20 cellular contexts compared by ENCODE assay signal in genomic region chr11:35105319-35106063, GRCh38. TPM values are rescaled to one million over a fixed set of nuclear protein-coding genes. Genes with fewer than 3 reads are reported as not detected.
DNase-seq lines count a peak whose midpoint lies in the region; ATAC-seq and TF ChIP-seq lines count a peak whose summit lies in the region.
"Had no signal": no experiment of that assay in that cellular context is flagged by ENCODE, and none has a peak within 500 bp of the region (broad histone marks: within the 10 kb centered on the region; RNA-seq: fewer than 3 reads in every experiment).

No MANE protein-coding gene starts in this region.

- no peak overlapping the region for H3K23ac ChIP-seq in mesenchymal stem cell (ENCODE audit: low read length in 2 of 2)

- H3K18ac ChIP-seq in mesenchymal stem cell (ENCODE audit: low read depth in 1 of 2, low read length in 2 of 2), result peak overlapping the region; percentile 41 to 46

- H4K8ac ChIP-seq in mesenchymal stem cell (ENCODE audit: low read length), result no peak overlapping the region

- H3K27me3 ChIP-seq in BE2C (no peaks in the 10 kb centered on the region), mesenchymal stem cell (ENCODE audit: control insufficient read depth in 1 of 2, insufficient read depth in 1 of 2, low read length in 2 of 2) (no peaks in the 10 kb centered on the region)
- H3K27me3 ChIP-seq: transverse colon had no signal

- TF ChIP-seq CTCF in BE2C (IDR thresholded peaks at IDR 0.05; ENCODE audit: low read depth, low read length), result no peak
- TF ChIP-seq CTCF in chondrocyte (IDR thresholded peaks at IDR 0.05), result no peak

- H3K4me1 ChIP-seq in BE2C (no peaks in the 10 kb centered on the region; the same call in 1 of the 2 replicates), mesenchymal stem cell (ENCODE audit: control insufficient read depth, insufficient read depth, low read depth, low read length) (no peaks in the 10 kb centered on the region)

- no peak overlapping the region for H4K91ac ChIP-seq in mesenchymal stem cell (ENCODE audit: low read length)

- peak overlapping the region; percentile 3 for H2BK15ac ChIP-seq in mesenchymal stem cell (ENCODE audit: low read depth, poor library complexity, severe bottlenecking)

- no peak overlapping the region for H3K4me2 ChIP-seq in mesenchymal stem cell (ENCODE audit: low read length, poor library complexity, severe bottlenecking)

- H3K36me3 Mint-ChIP-seq in chondrocyte (ENCODE audit: low read depth), result no peaks in the 10 kb centered on the region

- H2BK120ac ChIP-seq in mesenchymal stem cell (ENCODE audit: low read depth, low read length), result peak overlapping the region; percentile 11

- peak overlapping the region; percentile 62 for H3K27ac Mint-ChIP-seq in chondrocyte (ENCODE audit: unreplicated experiment)
- H3K27ac Mint-ChIP-seq: HFFc6; T-helper 1 cell treated with Interleukin-12 subunit alpha and Interleukin-12 subunit beta and Interleukin-4 antibody, amounts not matched to agents 30 μg/mL and 1 μg/mL, for 36 hours had no signal

- H2AK5ac ChIP-seq in mesenchymal stem cell (ENCODE audit: low read length, severe bottlenecking), result no peak overlapping the region

- H3K79me1 ChIP-seq in mesenchymal stem cell (replicated peaks; ENCODE audit: low read length, poor library complexity, severe bottlenecking), result no peaks in the 10 kb centered on the region

- H3K4ac ChIP-seq in mesenchymal stem cell (ENCODE audit: low read depth in 1 of 2, low read length in 2 of 2), result no peak overlapping the region

- peaks cover 14% of the 10 kb centered on the region for H3K4me1 Mint-ChIP-seq in chondrocyte (ENCODE audit: low read depth)

- H3K36me3 ChIP-seq in BE2C, result no peaks in the 10 kb centered on the region
- H3K36me3 ChIP-seq in mesenchymal stem cell (ENCODE audit: control insufficient read depth in 1 of 2, insufficient read depth in 2 of 2, low read depth in 1 of 2, low read length in 2 of 2), result no peaks in the 10 kb centered on the region
- H3K36me3 ChIP-seq: lower lobe of right lung, transverse colon had no signal

- H3K27ac ChIP-seq in mesenchymal stem cell (ENCODE audit: low read length, poor library complexity, severe bottlenecking), result no peak overlapping the region
- H3K27ac ChIP-seq: HL-60, lower lobe of right lung, transverse colon had no signal

- DNase-seq in BE2C (peak; percentile 31), NCI-H69 (lab: John Stamatoyannopoulos, UW) (peak; percentile 22), chondrocyte (ENCODE audit: low spot score) (no peak), mesenchymal stem cell (no peak), NCI-H1092 (lab: John Stamatoyannopoulos, UW) (no peak)
- DNase-seq: ACHN; activated CD4-positive, alpha-beta T cell treated with anti-CD3 and anti-CD28 coated beads, Interleukin-2, amount 10 ng/mL, durations not matched to agents 7 days and 5 days; HFFc6; Karpas-422; lower lobe of right lung; NCI-H1694; NCI-H526; RPMI8226; stimulated activated CD8-positive, alpha-beta memory T cell treated with anti-CD3 and anti-CD28 coated beads, Interleukin-4, amount 100 ng/mL, for 48 hours; transverse colon had no signal

- H3K14ac ChIP-seq in mesenchymal stem cell (ENCODE audit: low read length in 2 of 2), result no peak overlapping the region

- H3K4me3 Mint-ChIP-seq in chondrocyte (ENCODE audit: unreplicated experiment), result no peak overlapping the region
- H3K4me3 Mint-ChIP-seq: activated CD4-positive, alpha-beta T cell treated with anti-CD3 and anti-CD28 coated beads, Interleukin-2, amount 10 ng/mL, durations not matched to agents 7 days and 5 days; HFFc6; T-helper 1 cell treated with Interleukin-12 subunit alpha and Interleukin-12 subunit beta and Interleukin-4 antibody, amounts not matched to agents 30 μg/mL and 1 μg/mL, for 36 hours had no signal

- no peaks in the 10 kb centered on the region for H3K27me3 Mint-ChIP-seq in chondrocyte (ENCODE audit: low read depth)
- H3K27me3 Mint-ChIP-seq: activated CD4-positive, alpha-beta T cell treated with anti-CD3 and anti-CD28 coated beads, Interleukin-2, amount 10 ng/mL, durations not matched to agents 7 days and 5 days had no signal

- H3K9me3 ChIP-seq in BE2C (no peaks in the 10 kb centered on the region), mesenchymal stem cell (ENCODE audit: control insufficient read depth, low read length) (no peaks in the 10 kb centered on the region)
- H3K9me3 ChIP-seq: lower lobe of right lung, transverse colon had no signal

- H3K9me3 Mint-ChIP-seq in chondrocyte (ENCODE audit: low read depth), result no peaks in the 10 kb centered on the region
- H3K9me3 Mint-ChIP-seq: HFFc6 had no signal

- ATAC-seq in HG03432 (IDR thresholded peaks at IDR 0.05; ENCODE audit: unreplicated experiment) (no peak), GM19324 (IDR thresholded peaks at IDR 0.05; ENCODE audit: low FRiP score, unreplicated experiment) (no peak), HG02623 (IDR thresholded peaks at IDR 0.05; ENCODE audit: unreplicated experiment) (no peak)

- peak overlapping the region; percentile 59 to 71 for H2BK12ac ChIP-seq in mesenchymal stem cell (ENCODE audit: low read length in 2 of 2)

- H2AFZ ChIP-seq in mesenchymal stem cell (ENCODE audit: low read depth, low read length), result no peak overlapping the region

- H3K4me3 ChIP-seq in BE2C (ENCODE audit: low read depth, low read length), result no peak overlapping the region
- H3K4me3 ChIP-seq in mesenchymal stem cell (ENCODE audit: insufficient read depth in 1 of 2, low read depth in 1 of 2, low read length in 2 of 2), result peak overlapping the region in 1 of 2 experiments; percentile 13
- H3K4me3 ChIP-seq: lower lobe of right lung, transverse colon had no signal

- H3K9ac ChIP-seq in mesenchymal stem cell (ENCODE audit: low read length), result peak overlapping the region; percentile 66

- H2BK5ac ChIP-seq in mesenchymal stem cell (ENCODE audit: low read depth, low read length, poor library complexity, severe bottlenecking), result no peak overlapping the region

RNA-seq across cellular contexts. Expression of gene CD44, which starts 33.5 kb away (rescaled TPM):
- 24.4 TPM for polyA plus RNA-seq in BE2C (2012; ENCODE audit: insufficient read depth, insufficient read length, low read depth)
- 176 to 179 TPM (median 177 TPM) in 3 replicates for total RNA-seq in chondrocyte
- polyA plus RNA-seq in mesenchymal stem cell (2013, experiment 1 of 2), result 1,373 TPM
- 1,315 TPM for polyA plus RNA-seq in mesenchymal stem cell (2013, experiment 2 of 2)

Comparison
In these comparisons a context has a peak if more than half of its experiments do, and no peak if none do; other contexts are left out.
1. DNase-seq: peak in BE2C (single experiment) and NCI-H69 (single experiment); none in chondrocyte (single experiment), mesenchymal stem cell (single experiment) and NCI-H1092 (single experiment).